Comparison of ENCODE assay signal across 11 cellular contexts in the genomic region with DNA sequence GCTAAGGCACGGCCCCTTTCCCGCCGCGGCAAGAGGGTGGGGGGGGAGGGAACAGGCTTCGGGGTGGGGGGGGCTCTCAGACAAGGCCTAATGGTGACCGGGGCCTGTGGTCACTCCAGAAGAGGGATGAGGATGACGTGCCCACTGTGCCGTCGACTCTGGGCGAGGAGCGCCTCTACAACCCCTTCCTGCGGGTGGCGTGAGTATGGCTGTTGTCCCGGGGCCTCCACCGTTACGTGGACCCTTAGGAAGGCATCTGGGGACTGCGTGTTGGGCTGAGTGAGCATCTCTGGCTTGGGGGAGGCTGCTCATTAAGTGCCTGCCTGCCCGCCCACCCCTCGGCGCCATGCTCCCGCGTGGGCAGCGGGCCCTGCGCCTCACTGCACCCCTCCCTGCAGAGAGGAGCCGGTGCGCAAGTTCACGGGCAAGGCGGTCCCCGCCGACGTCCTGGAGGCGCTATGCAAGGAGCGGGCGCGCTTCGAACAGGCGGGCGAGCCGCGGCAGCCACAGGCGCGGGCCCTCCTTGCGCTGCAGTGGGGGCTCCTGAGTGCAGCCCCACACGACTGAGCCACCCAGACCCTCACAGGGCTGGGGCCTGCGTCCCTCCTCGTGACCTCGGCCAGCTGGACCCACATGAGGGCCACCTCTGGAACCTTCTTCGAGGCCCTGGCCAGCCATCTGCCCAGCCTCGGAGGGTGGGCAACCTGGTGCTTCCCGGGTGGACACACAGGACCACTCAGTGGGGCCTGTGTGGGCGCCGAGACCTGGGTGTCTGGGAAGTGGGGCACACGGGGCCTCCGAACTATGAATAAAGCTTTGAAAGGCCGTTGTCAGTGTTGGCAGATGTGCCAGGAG. TPM values are rescaled to one million over a fixed set of nuclear protein-coding genes. Genes with fewer than 3 reads are reported as not detected.
DNase-seq lines count a peak whose midpoint lies in the region; ATAC-seq and TF ChIP-seq lines count a peak whose summit lies in the region.
"Had no signal": no experiment of that assay in that cellular context is flagged by ENCODE, and none has a peak within 500 bp of the region (broad histone marks: within the 10 kb centered on the region; RNA-seq: fewer than 3 reads in every experiment).

No MANE protein-coding gene starts in this region.

- DNase-seq in AG04450 (ENCODE audit: low read depth, low spot score) = no peak
- DNase-seq in HAP-1 (ENCODE audit: low spot score in 2 of 2) = peak in 1 of 2 experiments; percentile 47
- no peak for DNase-seq in astrocyte of the spinal cord (ENCODE audit: low read depth, low spot score)
- DNase-seq in mesendoderm = peak; percentile 24
- DNase-seq in NCI-H146 treated with DMSO at 0.1 percent for 48 hours (lab: John Stamatoyannopoulos, UW; ENCODE audit: unreplicated experiment) = no peak
- no peak for DNase-seq in uterus
- DNase-seq in DMS114 treated with DMSO at 0.1 percent for 48 hours (lab: John Stamatoyannopoulos, UW; ENCODE audit: unreplicated experiment) = no peak
- DNase-seq: effector CD4-positive, alpha-beta T cell; NCI-H1694 treated with DMSO at 0.1 percent for 48 hours had no signal

- H3K36me3 ChIP-seq in HAP-1 (replicated peaks) (peaks cover 41% of the 10 kb centered on the region), mesendoderm (ENCODE audit: control insufficient read depth, insufficient read depth, low read length) (peaks cover 3% of the 10 kb centered on the region), uterus (no peaks in the 10 kb centered on the region)

- H3K56ac ChIP-seq in mesendoderm (ENCODE audit: low read length) = peak overlapping the region; percentile 34

- H2BK120ac ChIP-seq in mesendoderm (ENCODE audit: low read depth, low read length) = no peak overlapping the region

- no CpG with 5 or more reads among the region's 55 CpGs for WGBS in mesendoderm (ENCODE audit: extremely low coverage, insufficient coverage, low lambda C conversion rate)

- H3K4me3 ChIP-seq in AG04450 (ENCODE audit: low read depth, low read length) (peak overlapping the region; percentile 73), HAP-1 (peak overlapping the region; percentile 71), astrocyte of the spinal cord (ENCODE audit: low read depth, low read length) (peak overlapping the region; percentile 62), mesendoderm (ENCODE audit: low read length) (no peak overlapping the region), uterus (no peak overlapping the region)

- no peak overlapping the region for H3K4me2 ChIP-seq in mesendoderm (ENCODE audit: low read length)

- CTCF ChIA-PET in AG04450 (lab: Charles Lee) = interaction anchor here (1.5 kb wide), 1 partner anchor 12 kb away, joined by 4 read pairs; the partner anchor contains the start of gene CIAO3

- H2BK15ac ChIP-seq in mesendoderm (replicated peaks; ENCODE audit: low read depth) = no peak overlapping the region

- H3K9ac ChIP-seq in mesendoderm (ENCODE audit: low read length) = no peak overlapping the region

- in situ Hi-C loops in HAP-1 (cut with MboI; ENCODE audit: low sequenced_read_pairs) = no loop called here
- in situ Hi-C loops in astrocyte of the spinal cord (cut with HindIII; ENCODE audit: low sequenced_read_pairs) = no loop called here

- no peaks in the 10 kb centered on the region; the same call in 1 of the 2 replicates for H3K9me3 ChIP-seq in AG04450 (ENCODE audit: control insufficient read depth, insufficient read depth, low read length)
- H3K9me3 ChIP-seq in HAP-1 = no peaks in the 10 kb centered on the region
- H3K9me3 ChIP-seq in uterus = no peaks in the 10 kb centered on the region
- H3K9me3 ChIP-seq: sigmoid colon had no signal

- H3K27ac ChIP-seq in AG04450 (ENCODE audit: low read depth, low read length) = no peak overlapping the region
- no peak overlapping the region for H3K27ac ChIP-seq in mesendoderm (ENCODE audit: low read depth, low read length)
- no peak overlapping the region for H3K27ac ChIP-seq in uterus
- H3K27ac ChIP-seq: sigmoid colon had no signal

- H4K5ac ChIP-seq in mesendoderm (ENCODE audit: low read length) = no peak overlapping the region

- H3K18ac ChIP-seq in mesendoderm (ENCODE audit: low read length) = no peak overlapping the region

- no peaks in the 10 kb centered on the region for H3K79me2 ChIP-seq in mesendoderm (ENCODE audit: control insufficient read depth, insufficient read depth, low read length)

- H2AK5ac ChIP-seq in mesendoderm (ENCODE audit: low read length) = no peak overlapping the region

- no peak overlapping the region for H3K4ac ChIP-seq in mesendoderm (ENCODE audit: low read depth, low read length)

- no peaks in the 10 kb centered on the region for H3K79me1 ChIP-seq in mesendoderm (ENCODE audit: low read length)

- H3K23ac ChIP-seq in mesendoderm (ENCODE audit: low read length) = no peak overlapping the region

- intact Hi-C loops in uterus (cut with DNase I; ENCODE audit: low total_unique reads) = no loop called here

- no peak for TF ChIP-seq POLR2A in uterus (IDR thresholded peaks at IDR 0.05)

- POLR2A ChIA-PET in AG04450 (lab: Yijun Ruan, JAX) = interaction anchor here (1.8 kb wide), 1 partner anchor 9 kb away, joined by 5 read pairs; the partner anchor contains the start of gene ANTKMT

- no peaks in the 10 kb centered on the region for H3K27me3 ChIP-seq in AG04450 (ENCODE audit: control insufficient read depth, insufficient read depth, low read length)
- no peaks in the 10 kb centered on the region for H3K27me3 ChIP-seq in HAP-1 (ENCODE audit: low read depth)
- H3K27me3 ChIP-seq in mesendoderm (ENCODE audit: insufficient read depth, low read length, poor library complexity) = no peaks in the 10 kb centered on the region
- peaks cover 0 to 28% of the 10 kb centered on the region in 2 donors for H3K27me3 ChIP-seq in uterus

- H3K4me1 ChIP-seq in HAP-1 (peaks cover 5% of the 10 kb centered on the region), mesendoderm (ENCODE audit: control insufficient read depth, low read depth, low read length) (no peaks in the 10 kb centered on the region), uterus (peaks cover 0 to 18% of the 10 kb centered on the region in 2 donors)

- no peak for ATAC-seq in HG03439 (IDR thresholded peaks at IDR 0.05; ENCODE audit: unreplicated experiment)

- no peak overlapping the region for H2BK5ac ChIP-seq in mesendoderm (ENCODE audit: low read length)

- TF ChIP-seq CTCF in AG04450 (IDR thresholded peaks at IDR 0.05; ENCODE audit: low read depth, low read length) (no peak), astrocyte of the spinal cord (IDR thresholded peaks at IDR 0.05; ENCODE audit: low read depth, low read length) (no peak), uterus (IDR thresholded peaks at IDR 0.05) (no peak)

- no peak overlapping the region for H4K8ac ChIP-seq in mesendoderm (ENCODE audit: low read depth, low read length)

RNA-seq across cellular contexts. Expression of gene HAGHL, which starts 2.2 kb away (rescaled TPM):
- polyA plus RNA-seq in AG04450 (2011; rRNA removed) = 4.2 and 5.5 TPM in 2 replicates
- 1.2 and 3.5 TPM in 2 replicates for polyA minus RNA-seq in AG04450 (2011; rRNA and poly(A)+ RNA removed)
- 1.8 TPM for polyA plus RNA-seq in mesendoderm (2013, experiment 1 of 2)
- 1.6 TPM for polyA plus RNA-seq in mesendoderm (2013, experiment 2 of 2)
- 1 to 10 TPM in 2 of 4 donors, not detected in 2; 1.0 to 3.4 TPM for total RNA-seq in uterus

RNA-seq across cellular contexts. Expression of gene CCDC78, which starts 2.9 kb away (rescaled TPM):
- polyA plus RNA-seq in AG04450 (2011; rRNA removed) = 1.1 and 1.5 TPM in 2 replicates
- 0.78 and 1.8 TPM in 2 replicates for polyA minus RNA-seq in AG04450 (2011; rRNA and poly(A)+ RNA removed)
- 1.2 TPM for polyA plus RNA-seq in mesendoderm (2013, experiment 1 of 2)
- 1.1 TPM for polyA plus RNA-seq in mesendoderm (2013, experiment 2 of 2)
- total RNA-seq in uterus = 1 to 10 TPM in 3 of 4 donors, not detected in 1; 1.3 to 5.3 (median 2.3) TPM

RNA-seq across cellular contexts. Expression of gene ANTKMT, which starts 8.2 kb away (rescaled TPM):
- polyA plus RNA-seq in AG04450 (2011; rRNA removed) = 5.3 and 6.7 TPM in 2 replicates
- 1.1 and 1.8 TPM in 2 replicates for polyA minus RNA-seq in AG04450 (2011; rRNA and poly(A)+ RNA removed)
- 12.5 TPM for polyA plus RNA-seq in mesendoderm (2013, experiment 1 of 2)
- polyA plus RNA-seq in mesendoderm (2013, experiment 2 of 2) = 13.3 TPM
- total RNA-seq in uterus = 10 to 100 TPM in 3 of 4 donors, 1 to 10 TPM in 1; 6.2 to 21.1 (median 19.1) TPM

RNA-seq across cellular contexts. Expression of gene CIAO3, which starts 11.7 kb away (rescaled TPM):
- 14.4 and 17.6 TPM in 2 replicates for polyA plus RNA-seq in AG04450 (2011; rRNA removed)
- 21.5 and 22.8 TPM in 2 replicates for polyA minus RNA-seq in AG04450 (2011; rRNA and poly(A)+ RNA removed)
- 10.0 TPM for polyA plus RNA-seq in mesendoderm (2013, experiment 1 of 2)
- polyA plus RNA-seq in mesendoderm (2013, experiment 2 of 2) = 9.5 TPM
- total RNA-seq in uterus = 10 to 100 TPM; 14.1 to 43.3 (median 25.0) TPM

RNA-seq across cellular contexts. Expression of gene METRN, which starts 14.2 kb away (rescaled TPM):
- 20.0 and 23.9 TPM in 2 replicates for polyA plus RNA-seq in AG04450 (2011; rRNA removed)
- polyA minus RNA-seq in AG04450 (2011; rRNA and poly(A)+ RNA removed) = 3.9 and 5.7 TPM in 2 replicates
- 2.4 TPM for polyA plus RNA-seq in mesendoderm (2013, experiment 1 of 2)
- 2.0 TPM for polyA plus RNA-seq in mesendoderm (2013, experiment 2 of 2)
- total RNA-seq in uterus = 10 to 100 TPM; 19.1 to 76.5 (median 26.7) TPM

Comparison
In these comparisons a context has a peak if more than half of its experiments do, and no peak if none do; other contexts are left out.
1. H3K4me3 ChIP-seq: peak in AG04450 (single experiment), HAP-1 (single experiment) and astrocyte of the spinal cord (single experiment); none in mesendoderm (single experiment) and uterus (0 of 2).